Comparison of ENCODE assay signal across 12 cellular contexts in genomic region chr2:171320208-171320621, GRCh38.
DNase-seq lines count a peak whose midpoint lies in the region; ATAC-seq and TF ChIP-seq lines count a peak whose summit lies in the region.
"Had no signal": no experiment of that assay in that cellular context is flagged by ENCODE, and none has a peak within 500 bp of the region (broad histone marks: within the 10 kb centered on the region; RNA-seq: fewer than 3 reads in every experiment).

No MANE protein-coding gene starts in this region.

- H3K9ac ChIP-seq in colonic mucosa (ENCODE audit: low read depth in 2 of 2, low read length in 2 of 2), result no peak overlapping the region

- H3K27me3 ChIP-seq in colonic mucosa, result no peaks in the 10 kb centered on the region

- TF ChIP-seq POLR2A in GM19193 (IDR thresholded peaks at IDR 0.05; ENCODE audit: extremely low read depth, insufficient read depth, insufficient read length), result peak; percentile 44

- no peaks in the 10 kb centered on the region for H3K27me3 Mint-ChIP-seq in WTC11 (ENCODE audit: low read depth)
- H3K27me3 Mint-ChIP-seq: effector memory CD8-positive, alpha-beta T cell had no signal

- CTCF ChIA-PET in WTC11 (lab: Charles Lee), result no interaction called here

- H3K27ac ChIP-seq in colonic mucosa, result no peak overlapping the region

- peak; percentile 39 for TF ChIP-seq CTCF in GM12873 (IDR thresholded peaks at IDR 0.05; ENCODE audit: insufficient read depth, low read depth, low read length, missing control alignments)
- no peak for TF ChIP-seq CTCF in WTC11 (IDR thresholded peaks at IDR 0.05)
- no peak for TF ChIP-seq CTCF in colonic mucosa (IDR thresholded peaks at IDR 0.05)

- peak overlapping the region; percentile 59 for H3K4me3 Mint-ChIP-seq in WTC11

- no peaks in the 10 kb centered on the region for H3K9me3 Mint-ChIP-seq in WTC11
- H3K9me3 Mint-ChIP-seq: effector memory CD8-positive, alpha-beta T cell had no signal

- peaks cover 25% of the 10 kb centered on the region for H3K36me3 Mint-ChIP-seq in WTC11

- H3K36me3 ChIP-seq in colonic mucosa, result no peaks in the 10 kb centered on the region

- no peak overlapping the region for H3K4me3 ChIP-seq in colonic mucosa

- POLR2A ChIA-PET in WTC11 (lab: Charles Lee), result no interaction called here

- DNase-seq in WTC11 (ENCODE audit: low spot score) (no peak), NOMO-1 treated with DMSO at 0.1 percent for 48 hours (lab: John Stamatoyannopoulos, UW; ENCODE audit: unreplicated experiment) (no peak), pons (ENCODE audit: low spot score) (no peak), colonic mucosa (no peak)
- DNase-seq: DMS79 treated with DMSO at 0.1 percent for 48 hours; effector memory CD8-positive, alpha-beta T cell; IMR-90; PC-3 had no signal

- no peaks in the 10 kb centered on the region for H3K4me1 ChIP-seq in colonic mucosa

- H3K4me1 Mint-ChIP-seq in WTC11, result peaks cover 80% of the 10 kb centered on the region

- ATAC-seq in HG02981 (IDR thresholded peaks at IDR 0.05; ENCODE audit: unreplicated experiment), result peak; percentile 33
- no peak for ATAC-seq in WTC11
- no peak for ATAC-seq in HG02884 (IDR thresholded peaks at IDR 0.05; ENCODE audit: unreplicated experiment)
- ATAC-seq: effector memory CD8-positive, alpha-beta T cell; PC-3 had no signal

- no peaks in the 10 kb centered on the region for H3K9me3 ChIP-seq in colonic mucosa

- intact Hi-C loops in colonic mucosa (cut with DNase I), result no loop called here

- peak overlapping the region; percentile 100 for H3K27ac Mint-ChIP-seq in WTC11

TF ChIP-seq in WTC11, 78 proteins besides CTCF, POLR2A, EP300 and RAD21 (continues in another document):
- TF ChIP-seq NFYB (CRISPR knock-in tag; conservative IDR thresholded peaks at IDR 0.05; ENCODE audit: low read depth), result no peak
- no peak for TF ChIP-seq MLX (CRISPR knock-in tag; IDR thresholded peaks at IDR 0.05)
- TF ChIP-seq AR (CRISPR knock-in tag; IDR thresholded peaks at IDR 0.05), result no peak
- no peak for TF ChIP-seq ZNF423 (CRISPR knock-in tag; IDR thresholded peaks at IDR 0.05)
- TF ChIP-seq ATF3 (CRISPR knock-in tag; conservative IDR thresholded peaks at IDR 0.05), result no peak
- TF ChIP-seq SMAD4 (CRISPR knock-in tag; IDR thresholded peaks at IDR 0.05), result no peak
- TF ChIP-seq ZNF425 (CRISPR knock-in tag; conservative IDR thresholded peaks at IDR 0.05), result no peak
- TF ChIP-seq ATF6 (CRISPR knock-in tag; IDR thresholded peaks at IDR 0.05), result no peak
- no peak for TF ChIP-seq NR3C1 (CRISPR knock-in tag; conservative IDR thresholded peaks at IDR 0.05; ENCODE audit: low read depth)
- no peak for TF ChIP-seq CBFB (CRISPR knock-in tag; IDR thresholded peaks at IDR 0.05; ENCODE audit: low read depth)
- TF ChIP-seq ZNF219 (CRISPR knock-in tag; IDR thresholded peaks at IDR 0.05; ENCODE audit: borderline replicate concordance), result no peak
- no peak for TF ChIP-seq FOXP1 (CRISPR knock-in tag; IDR thresholded peaks at IDR 0.05; ENCODE audit: borderline replicate concordance)
- no peak for TF ChIP-seq TP53 (CRISPR knock-in tag; IDR thresholded peaks at IDR 0.05)
- no peak for TF ChIP-seq PRRX2 (CRISPR knock-in tag; IDR thresholded peaks at IDR 0.05)
- no peak for TF ChIP-seq SOX15 (CRISPR knock-in tag; IDR thresholded peaks at IDR 0.05)
- no peak for TF ChIP-seq FOXK1 (CRISPR knock-in tag; IDR thresholded peaks at IDR 0.05)
- no peak for TF ChIP-seq MAX (CRISPR knock-in tag; IDR thresholded peaks at IDR 0.05)
